ENCODE assay signal across 8 cellular contexts in the genomic region with DNA sequence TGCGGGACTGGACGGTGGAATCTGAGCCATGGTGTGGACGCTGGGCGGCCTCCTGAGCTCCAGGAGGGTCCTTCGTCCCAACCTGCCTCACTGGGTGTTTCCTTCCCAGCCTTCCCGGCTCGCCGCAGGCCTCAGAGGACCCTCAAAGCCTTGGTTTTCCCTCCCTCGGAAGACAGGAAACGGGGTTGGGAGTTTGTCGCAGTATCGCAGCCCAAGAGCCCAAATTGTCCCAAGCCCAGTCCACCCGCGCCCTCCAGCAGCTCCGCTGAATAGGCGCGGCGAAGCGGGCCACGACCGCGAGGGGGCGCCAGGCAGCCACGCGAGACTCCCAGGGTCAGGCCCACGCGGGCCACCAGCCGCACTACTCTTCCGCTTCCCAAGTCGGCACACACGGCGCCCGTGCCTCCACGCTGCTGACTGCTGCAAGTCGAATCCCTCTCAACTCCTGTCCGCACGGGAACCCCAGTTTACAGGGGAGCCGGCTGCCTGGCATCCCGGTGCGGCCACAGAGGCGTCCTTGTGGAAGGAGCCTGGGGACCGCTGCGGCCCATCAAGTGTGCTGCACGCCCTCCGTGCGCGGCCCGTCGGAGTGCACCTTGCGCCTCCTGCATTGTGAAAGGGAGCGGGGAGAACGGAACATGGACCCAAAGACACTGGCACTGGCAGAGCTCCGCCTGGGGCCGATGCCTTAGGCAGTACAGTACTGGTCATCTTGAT.
DNase-seq lines count a peak whose midpoint lies in the region; ATAC-seq lines count a peak whose summit lies in the region.

No MANE protein-coding gene starts in this region.

- DNase-seq in DMS153 (lab: John Stamatoyannopoulos, UW) (peak; percentile 41), NCI-H187 (lab: John Stamatoyannopoulos, UW) (peak; percentile 7 to 24), kidney tubule cell (ENCODE audit: low spot score) (peak; percentile 73)
- DNase-seq in central memory CD4-positive, alpha-beta T cell: peak; percentile 81
- DNase-seq in stimulated activated CD4-positive, alpha-beta T cell treated with anti-CD3 and anti-CD28 coated beads, Interleukin-15, amount 100 ng/mL, for 48 hours (ENCODE audit: low read depth in 2 of 2): peak; percentile 74 to 84

- ATAC-seq in GM21825 (IDR thresholded peaks at IDR 0.05; ENCODE audit: unreplicated experiment): peak; percentile 80
- ATAC-seq in activated CD4-positive, CD25-positive, alpha-beta regulatory T cell treated with anti-CD3 and anti-CD28 coated beads, Interleukin-2, amount 50 U/mL, for 24 hours: peak; percentile 98
- ATAC-seq in HG02970 (IDR thresholded peaks at IDR 0.05; ENCODE audit: low FRiP score, unreplicated experiment): no peak

Comparison
In these comparisons a context has a peak if more than half of its experiments do, and no peak if none do; other contexts are left out.
1. DNase-seq: peak in every context shown above with its lines; median percentile 81 in central memory CD4-positive, alpha-beta T cell; 79 in stimulated activated CD4-positive, alpha-beta T cell treated with anti-CD3 and anti-CD28 coated beads, Interleukin-15, amount 100 ng/mL, for 48 hours; 73 in kidney tubule cell; 41 in DMS153; 16 in NCI-H187.